ENCODE assay signal across 15 cellular contexts in genomic region chr14:56979961-56980360, GRCh38.
"Had no signal": no experiment of that assay in that cellular context is flagged by ENCODE, and none has a peak within 500 bp of the region (broad histone marks: within the 10 kb centered on the region; RNA-seq: fewer than 3 reads in every experiment).

No MANE protein-coding gene starts in this region.

- H3K36me3 Mint-ChIP-seq: naive thymus-derived CD4-positive, alpha-beta T cell; stimulated activated effector memory CD8-positive, alpha-beta T cell treated with anti-CD3 and anti-CD28 coated beads, Interleukin-12 subunit alpha, Interleukin-12 subunit beta, amount 100 ng/mL, for 72 hours had no signal

- H3K4me3 ChIP-seq: colonic mucosa, upper lobe of left lung had no signal

- FAIRE-seq: small intestine had no signal

- H3K27me3 ChIP-seq: colonic mucosa, foreskin keratinocyte, upper lobe of left lung had no signal

- H3K4me3 Mint-ChIP-seq: activated T-helper 17 cell treated with anti-CD3 and anti-CD28 coated beads, Interleukin-2, amount 50 U/mL, for 72 hours; naive thymus-derived CD4-positive, alpha-beta T cell; stimulated activated effector memory CD8-positive, alpha-beta T cell treated with anti-CD3 and anti-CD28 coated beads, Interleukin-12 subunit alpha, Interleukin-12 subunit beta, amount 100 ng/mL, for 72 hours had no signal

- H3K79me2 ChIP-seq: parathyroid adenoma had no signal

- DNase-seq: activated CD4-positive, alpha-beta T cell treated with anti-CD3 and anti-CD28 coated beads, Interleukin-2, amount 50 U/mL, for 1 hour; activated naive CD4-positive, alpha-beta T cell treated with anti-CD3 and anti-CD28 coated beads, Interleukin-2, amount 50 U/mL, for 16 hours; activated T-cell treated with anti-CD3 and anti-CD28 coated beads for 4 hours; caudate nucleus; colonic mucosa; foreskin keratinocyte; head of caudate nucleus; left cardiac atrium; naive thymus-derived CD4-positive, alpha-beta T cell; right cardiac atrium; small intestine; upper lobe of left lung had no signal

- ATAC-seq: activated T-helper 17 cell treated with anti-CD3 and anti-CD28 coated beads, Interleukin-2, amount 50 U/mL, for 72 hours; foreskin keratinocyte; left cardiac atrium; naive thymus-derived CD4-positive, alpha-beta T cell; right cardiac atrium; stimulated activated effector memory CD8-positive, alpha-beta T cell treated with anti-CD3 and anti-CD28 coated beads, Interleukin-12 subunit alpha, Interleukin-12 subunit beta, amount 100 ng/mL, for 72 hours had no signal

- H3K27ac ChIP-seq: colonic mucosa, foreskin keratinocyte, parathyroid adenoma, upper lobe of left lung had no signal

- H3K27ac Mint-ChIP-seq: activated T-helper 17 cell treated with anti-CD3 and anti-CD28 coated beads, Interleukin-2, amount 50 U/mL, for 72 hours; naive thymus-derived CD4-positive, alpha-beta T cell; stimulated activated effector memory CD8-positive, alpha-beta T cell treated with anti-CD3 and anti-CD28 coated beads, Interleukin-12 subunit alpha, Interleukin-12 subunit beta, amount 100 ng/mL, for 72 hours had no signal

- H3K4me1 Mint-ChIP-seq: activated T-helper 17 cell treated with anti-CD3 and anti-CD28 coated beads, Interleukin-2, amount 50 U/mL, for 72 hours; stimulated activated effector memory CD8-positive, alpha-beta T cell treated with anti-CD3 and anti-CD28 coated beads, Interleukin-12 subunit alpha, Interleukin-12 subunit beta, amount 100 ng/mL, for 72 hours had no signal

- H3K9me3 Mint-ChIP-seq: activated T-helper 17 cell treated with anti-CD3 and anti-CD28 coated beads, Interleukin-2, amount 50 U/mL, for 72 hours; naive thymus-derived CD4-positive, alpha-beta T cell; stimulated activated effector memory CD8-positive, alpha-beta T cell treated with anti-CD3 and anti-CD28 coated beads, Interleukin-12 subunit alpha, Interleukin-12 subunit beta, amount 100 ng/mL, for 72 hours had no signal

- H3K36me3 ChIP-seq: colonic mucosa, upper lobe of left lung had no signal

- H2AFZ ChIP-seq: parathyroid adenoma had no signal

- H3K4me1 ChIP-seq: colonic mucosa, foreskin keratinocyte, parathyroid adenoma, upper lobe of left lung had no signal
